12 cellular contexts compared by ENCODE assay signal in genomic region chr6:113565306-113565705, GRCh38.
A peak's percentile ranks its signal among the peaks of the same experiment; 100 is the strongest.
DNase-seq lines count a peak whose midpoint lies in the region; ATAC-seq, FAIRE-seq and TF ChIP-seq lines count a peak whose summit lies in the region.
"Had no signal": no experiment of that assay in that cellular context is flagged by ENCODE, and none has a peak within 500 bp of the region (broad histone marks: within the 10 kb centered on the region; RNA-seq: fewer than 3 reads in every experiment).

No MANE protein-coding gene starts in this region.

- FAIRE-seq in D721Med (lab: Jason Lieb, UNC): peak; percentile 44

- ATAC-seq in WTC11: no peak
- ATAC-seq in left ventricle myocardium superior: peak; percentile 8
- ATAC-seq in psoas muscle: peak in 1 of 4 donors; percentile 18

- POLR2A ChIA-PET in WTC11 (lab: Charles Lee): interaction anchor here (1.0 kb wide), 1 partner anchor 294 kb away, joined by 4 read pairs; no protein-coding TSS in a partner anchor

- H3K4me1 ChIP-seq in psoas muscle: peaks cover 6% of the 10 kb centered on the region
- H3K4me1 ChIP-seq in prostate gland (replicated peaks): no peaks in the 10 kb centered on the region

- no peak for DNase-seq in D721Med (ENCODE audit: insufficient read length, low spot score)
- no peak for DNase-seq in WTC11 (ENCODE audit: low spot score)
- no peak for DNase-seq in left ventricle myocardium superior
- no peak for DNase-seq in psoas muscle
- no peak for DNase-seq in RKO (ENCODE audit: low spot score)
- DNase-seq in mucosa of gallbladder (ENCODE audit: low spot score): no peak
- no peak for DNase-seq in NCI-H2081 treated with DMSO at 0.1 percent for 48 hours (lab: John Stamatoyannopoulos, UW)
- no peak for DNase-seq in prostate gland (ENCODE audit: low spot score)
- DNase-seq: CD4-positive, alpha-beta T cell; central memory CD4-positive, alpha-beta T cell; KG1; T-helper 2 cell had no signal

- peak overlapping the region; percentile 56 for H3K4me3 ChIP-seq in psoas muscle
- no peak overlapping the region for H3K4me3 ChIP-seq in prostate gland

- peak overlapping the region; percentile 55 for H3K4me3 Mint-ChIP-seq in WTC11
- H3K4me3 Mint-ChIP-seq: CD4-positive, alpha-beta T cell had no signal

- intact Hi-C loops in left ventricle myocardium superior (cut with micrococcal nuclease): no loop called here
- intact Hi-C loops in psoas muscle (cut with DNase I): no loop called here
- intact Hi-C loops in prostate gland (cut with DNase I): no loop called here

- peaks cover 12% of the 10 kb centered on the region for H3K27me3 Mint-ChIP-seq in WTC11 (ENCODE audit: low read depth)
- H3K27me3 Mint-ChIP-seq: CD4-positive, alpha-beta T cell had no signal

- peaks cover 39% of the 10 kb centered on the region for H3K4me1 Mint-ChIP-seq in WTC11

- no peaks in the 10 kb centered on the region for H3K36me3 ChIP-seq in psoas muscle (ENCODE audit: insufficient read depth in 1 of 2, low read depth in 1 of 2)
- H3K36me3 ChIP-seq in prostate gland: no peaks in the 10 kb centered on the region

- H3K27ac ChIP-seq in psoas muscle (peak overlapping the region; percentile 64), prostate gland (no peak overlapping the region)

- H3K9me3 ChIP-seq in psoas muscle: no peaks in the 10 kb centered on the region
- H3K9me3 ChIP-seq in prostate gland: no peaks in the 10 kb centered on the region

- no peaks in the 10 kb centered on the region for H3K27me3 ChIP-seq in psoas muscle (ENCODE audit: insufficient read depth in 3 of 3, low read length in 2 of 3)
- H3K27me3 ChIP-seq in prostate gland (replicated peaks; ENCODE audit: insufficient read depth): no peaks in the 10 kb centered on the region

- TF ChIP-seq POLR2A in prostate gland (IDR thresholded peaks at IDR 0.05): no peak

- CTCF ChIA-PET in WTC11 (lab: Charles Lee): interaction anchor here (1.8 kb wide), 1 partner anchor 293 kb away, joined by 7 read pairs; no protein-coding TSS in a partner anchor

- no peak overlapping the region for H3K27ac Mint-ChIP-seq in WTC11
- H3K27ac Mint-ChIP-seq: CD4-positive, alpha-beta T cell had no signal

- H3K9me3 Mint-ChIP-seq in WTC11: no peaks in the 10 kb centered on the region
- H3K9me3 Mint-ChIP-seq: CD4-positive, alpha-beta T cell had no signal

- no peaks in the 10 kb centered on the region for H3K36me3 Mint-ChIP-seq in WTC11

- TF ChIP-seq CTCF in D721Med (IDR thresholded peaks at IDR 0.05; ENCODE audit: insufficient read depth, missing control alignments) (no peak), WTC11 (IDR thresholded peaks at IDR 0.05) (no peak), psoas muscle (IDR thresholded peaks at IDR 0.05) (no peak), prostate gland (IDR thresholded peaks at IDR 0.05) (no peak)

- 26 to 47% (median 33%) methylated on average over 10 of the region's 10 CpGs for WGBS in psoas muscle, 3 donors
- WGBS in prostate gland: 58% methylated on average over 10 of the region's 10 CpGs

TF ChIP-seq in WTC11, 78 proteins besides CTCF, POLR2A, EP300 and RAD21:
- TF ChIP-seq USF1 (CRISPR knock-in tag; IDR thresholded peaks at IDR 0.05) (no peak), ATF1 (CRISPR knock-in tag; IDR thresholded peaks at IDR 0.05) (no peak), SP1 (CRISPR knock-in tag; conservative IDR thresholded peaks at IDR 0.05) (no peak), ZNF138 (CRISPR knock-in tag; conservative IDR thresholded peaks at IDR 0.05) (no peak), RORB (CRISPR knock-in tag; IDR thresholded peaks at IDR 0.05) (no peak), ZBTB21 (CRISPR knock-in tag; IDR thresholded peaks at IDR 0.05; ENCODE audit: borderline replicate concordance) (no peak), ELF4 (CRISPR knock-in tag; IDR thresholded peaks at IDR 0.05; ENCODE audit: low read depth) (no peak), ZSCAN18 (CRISPR knock-in tag; IDR thresholded peaks at IDR 0.05) (no peak), TEAD1 (CRISPR knock-in tag; IDR thresholded peaks at IDR 0.05) (no peak)
TF ChIP-seq in WTC11: peak in this region for 0.
